Comparison of ENCODE assay signal across 1 cellular context in the genomic region with DNA sequence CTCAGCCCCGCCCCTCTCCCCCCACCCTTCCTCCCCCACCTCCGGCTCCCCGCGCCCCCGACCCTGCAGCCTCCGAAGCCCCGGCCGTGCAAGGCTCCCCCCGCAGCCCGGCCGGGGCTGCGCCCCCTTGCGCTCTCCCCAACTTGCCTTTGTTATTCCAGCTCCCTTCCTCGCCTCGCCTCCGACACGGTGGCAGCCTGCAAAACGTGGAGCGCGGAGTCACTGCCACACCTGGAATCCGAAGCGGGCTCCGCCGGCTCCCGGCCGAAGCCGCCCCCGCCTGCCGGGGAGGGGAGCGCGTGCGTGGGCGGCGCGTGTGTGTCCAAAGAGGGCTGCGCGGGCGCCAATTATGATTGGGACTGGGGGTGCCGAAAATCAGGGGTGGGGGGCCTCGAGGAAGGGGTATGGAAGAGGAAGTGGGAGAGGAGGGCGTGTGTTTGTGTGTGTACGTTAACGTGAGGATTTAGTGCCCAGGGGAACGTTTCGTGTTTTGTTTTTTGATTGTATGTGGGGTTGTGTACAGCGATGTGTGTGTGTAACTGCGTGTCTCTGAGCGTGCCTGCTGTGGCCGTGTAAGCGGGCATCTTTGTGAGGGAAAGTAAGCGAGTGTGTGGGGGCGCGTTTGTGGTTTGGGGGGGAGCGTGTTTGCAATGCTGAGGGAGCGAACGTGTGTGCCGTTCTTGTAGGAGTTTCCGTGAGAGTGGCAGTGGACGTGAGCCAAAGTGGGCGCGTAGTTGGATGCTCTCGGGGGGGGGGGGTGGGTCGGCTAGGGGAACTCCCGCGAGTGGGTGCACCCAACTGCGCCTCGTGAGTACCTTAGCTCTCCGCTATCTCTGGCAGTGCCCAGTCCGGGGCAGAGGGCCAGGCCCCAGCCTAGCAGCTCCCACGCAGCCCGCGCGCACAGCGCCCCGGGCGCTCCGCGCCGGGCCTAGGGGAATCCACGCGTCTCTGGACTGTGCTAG.
TF ChIP-seq lines count a peak whose summit lies in the region.

No MANE protein-coding gene starts in this region.

TF ChIP-seq in K562, 482 proteins besides CTCF, POLR2A, EP300 and RAD21 (continued from another document and continues in another):
- TF ChIP-seq, protein P1, sequence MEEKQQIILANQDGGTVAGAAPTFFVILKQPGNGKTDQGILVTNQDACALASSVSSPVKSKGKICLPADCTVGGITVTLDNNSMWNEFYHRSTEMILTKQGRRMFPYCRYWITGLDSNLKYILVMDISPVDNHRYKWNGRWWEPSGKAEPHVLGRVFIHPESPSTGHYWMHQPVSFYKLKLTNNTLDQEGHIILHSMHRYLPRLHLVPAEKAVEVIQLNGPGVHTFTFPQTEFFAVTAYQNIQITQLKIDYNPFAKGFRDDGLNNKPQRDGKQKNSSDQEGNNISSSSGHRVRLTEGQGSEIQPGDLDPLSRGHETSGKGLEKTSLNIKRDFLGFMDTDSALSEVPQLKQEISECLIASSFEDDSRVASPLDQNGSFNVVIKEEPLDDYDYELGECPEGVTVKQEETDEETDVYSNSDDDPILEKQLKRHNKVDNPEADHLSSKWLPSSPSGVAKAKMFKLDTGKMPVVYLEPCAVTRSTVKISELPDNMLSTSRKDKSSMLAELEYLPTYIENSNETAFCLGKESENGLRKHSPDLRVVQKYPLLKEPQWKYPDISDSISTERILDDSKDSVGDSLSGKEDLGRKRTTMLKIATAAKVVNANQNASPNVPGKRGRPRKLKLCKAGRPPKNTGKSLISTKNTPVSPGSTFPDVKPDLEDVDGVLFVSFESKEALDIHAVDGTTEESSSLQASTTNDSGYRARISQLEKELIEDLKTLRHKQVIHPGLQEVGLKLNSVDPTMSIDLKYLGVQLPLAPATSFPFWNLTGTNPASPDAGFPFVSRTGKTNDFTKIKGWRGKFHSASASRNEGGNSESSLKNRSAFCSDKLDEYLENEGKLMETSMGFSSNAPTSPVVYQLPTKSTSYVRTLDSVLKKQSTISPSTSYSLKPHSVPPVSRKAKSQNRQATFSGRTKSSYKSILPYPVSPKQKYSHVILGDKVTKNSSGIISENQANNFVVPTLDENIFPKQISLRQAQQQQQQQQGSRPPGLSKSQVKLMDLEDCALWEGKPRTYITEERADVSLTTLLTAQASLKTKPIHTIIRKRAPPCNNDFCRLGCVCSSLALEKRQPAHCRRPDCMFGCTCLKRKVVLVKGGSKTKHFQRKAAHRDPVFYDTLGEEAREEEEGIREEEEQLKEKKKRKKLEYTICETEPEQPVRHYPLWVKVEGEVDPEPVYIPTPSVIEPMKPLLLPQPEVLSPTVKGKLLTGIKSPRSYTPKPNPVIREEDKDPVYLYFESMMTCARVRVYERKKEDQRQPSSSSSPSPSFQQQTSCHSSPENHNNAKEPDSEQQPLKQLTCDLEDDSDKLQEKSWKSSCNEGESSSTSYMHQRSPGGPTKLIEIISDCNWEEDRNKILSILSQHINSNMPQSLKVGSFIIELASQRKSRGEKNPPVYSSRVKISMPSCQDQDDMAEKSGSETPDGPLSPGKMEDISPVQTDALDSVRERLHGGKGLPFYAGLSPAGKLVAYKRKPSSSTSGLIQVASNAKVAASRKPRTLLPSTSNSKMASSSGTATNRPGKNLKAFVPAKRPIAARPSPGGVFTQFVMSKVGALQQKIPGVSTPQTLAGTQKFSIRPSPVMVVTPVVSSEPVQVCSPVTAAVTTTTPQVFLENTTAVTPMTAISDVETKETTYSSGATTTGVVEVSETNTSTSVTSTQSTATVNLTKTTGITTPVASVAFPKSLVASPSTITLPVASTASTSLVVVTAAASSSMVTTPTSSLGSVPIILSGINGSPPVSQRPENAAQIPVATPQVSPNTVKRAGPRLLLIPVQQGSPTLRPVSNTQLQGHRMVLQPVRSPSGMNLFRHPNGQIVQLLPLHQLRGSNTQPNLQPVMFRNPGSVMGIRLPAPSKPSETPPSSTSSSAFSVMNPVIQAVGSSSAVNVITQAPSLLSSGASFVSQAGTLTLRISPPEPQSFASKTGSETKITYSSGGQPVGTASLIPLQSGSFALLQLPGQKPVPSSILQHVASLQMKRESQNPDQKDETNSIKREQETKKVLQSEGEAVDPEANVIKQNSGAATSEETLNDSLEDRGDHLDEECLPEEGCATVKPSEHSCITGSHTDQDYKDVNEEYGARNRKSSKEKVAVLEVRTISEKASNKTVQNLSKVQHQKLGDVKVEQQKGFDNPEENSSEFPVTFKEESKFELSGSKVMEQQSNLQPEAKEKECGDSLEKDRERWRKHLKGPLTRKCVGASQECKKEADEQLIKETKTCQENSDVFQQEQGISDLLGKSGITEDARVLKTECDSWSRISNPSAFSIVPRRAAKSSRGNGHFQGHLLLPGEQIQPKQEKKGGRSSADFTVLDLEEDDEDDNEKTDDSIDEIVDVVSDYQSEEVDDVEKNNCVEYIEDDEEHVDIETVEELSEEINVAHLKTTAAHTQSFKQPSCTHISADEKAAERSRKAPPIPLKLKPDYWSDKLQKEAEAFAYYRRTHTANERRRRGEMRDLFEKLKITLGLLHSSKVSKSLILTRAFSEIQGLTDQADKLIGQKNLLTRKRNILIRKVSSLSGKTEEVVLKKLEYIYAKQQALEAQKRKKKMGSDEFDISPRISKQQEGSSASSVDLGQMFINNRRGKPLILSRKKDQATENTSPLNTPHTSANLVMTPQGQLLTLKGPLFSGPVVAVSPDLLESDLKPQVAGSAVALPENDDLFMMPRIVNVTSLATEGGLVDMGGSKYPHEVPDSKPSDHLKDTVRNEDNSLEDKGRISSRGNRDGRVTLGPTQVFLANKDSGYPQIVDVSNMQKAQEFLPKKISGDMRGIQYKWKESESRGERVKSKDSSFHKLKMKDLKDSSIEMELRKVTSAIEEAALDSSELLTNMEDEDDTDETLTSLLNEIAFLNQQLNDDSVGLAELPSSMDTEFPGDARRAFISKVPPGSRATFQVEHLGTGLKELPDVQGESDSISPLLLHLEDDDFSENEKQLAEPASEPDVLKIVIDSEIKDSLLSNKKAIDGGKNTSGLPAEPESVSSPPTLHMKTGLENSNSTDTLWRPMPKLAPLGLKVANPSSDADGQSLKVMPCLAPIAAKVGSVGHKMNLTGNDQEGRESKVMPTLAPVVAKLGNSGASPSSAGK (IDR thresholded peaks at IDR 0.05): no peak; the same call in 1 of the 2 replicates
- peak; percentile 37; the same call in 1 of the 2 replicates for TF ChIP-seq SMARCC2 (IDR thresholded peaks at IDR 0.05; ENCODE audit: low read depth)
- TF ChIP-seq, protein P2, sequence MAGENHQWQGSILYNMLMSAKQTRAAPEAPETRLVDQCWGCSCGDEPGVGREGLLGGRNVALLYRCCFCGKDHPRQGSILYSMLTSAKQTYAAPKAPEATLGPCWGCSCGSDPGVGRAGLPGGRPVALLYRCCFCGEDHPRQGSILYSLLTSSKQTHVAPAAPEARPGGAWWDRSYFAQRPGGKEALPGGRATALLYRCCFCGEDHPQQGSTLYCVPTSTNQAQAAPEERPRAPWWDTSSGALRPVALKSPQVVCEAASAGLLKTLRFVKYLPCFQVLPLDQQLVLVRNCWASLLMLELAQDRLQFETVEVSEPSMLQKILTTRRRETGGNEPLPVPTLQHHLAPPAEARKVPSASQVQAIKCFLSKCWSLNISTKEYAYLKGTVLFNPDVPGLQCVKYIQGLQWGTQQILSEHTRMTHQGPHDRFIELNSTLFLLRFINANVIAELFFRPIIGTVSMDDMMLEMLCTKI (IDR thresholded peaks at IDR 0.05; ENCODE audit: partially characterized antibody): no peak
- no peak for TF ChIP-seq GTF2F1 (IDR thresholded peaks at IDR 0.05; ENCODE audit: low read depth, low read length)
- TF ChIP-seq TCFL5 (CRISPR knock-in tag; conservative IDR thresholded peaks at IDR 0.05): no peak
- TF ChIP-seq TAF15 (IDR thresholded peaks at IDR 0.05; ENCODE audit: low read depth, low read length): no peak
- TF ChIP-seq, protein P3, sequence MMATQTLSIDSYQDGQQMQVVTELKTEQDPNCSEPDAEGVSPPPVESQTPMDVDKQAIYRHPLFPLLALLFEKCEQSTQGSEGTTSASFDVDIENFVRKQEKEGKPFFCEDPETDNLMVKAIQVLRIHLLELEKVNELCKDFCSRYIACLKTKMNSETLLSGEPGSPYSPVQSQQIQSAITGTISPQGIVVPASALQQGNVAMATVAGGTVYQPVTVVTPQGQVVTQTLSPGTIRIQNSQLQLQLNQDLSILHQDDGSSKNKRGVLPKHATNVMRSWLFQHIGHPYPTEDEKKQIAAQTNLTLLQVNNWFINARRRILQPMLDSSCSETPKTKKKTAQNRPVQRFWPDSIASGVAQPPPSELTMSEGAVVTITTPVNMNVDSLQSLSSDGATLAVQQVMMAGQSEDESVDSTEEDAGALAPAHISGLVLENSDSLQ (IDR thresholded peaks at IDR 0.05): peak; percentile 11; the same call in 1 of the 2 replicates
- peak; percentile 61; the same call in 1 of the 2 replicates for TF ChIP-seq RFX5 (IDR thresholded peaks at IDR 0.05; ENCODE audit: low read depth, low read length)
- TF ChIP-seq ARID2 (IDR thresholded peaks at IDR 0.05): no peak
- TF ChIP-seq STAT5B (CRISPR knock-in tag; IDR thresholded peaks at IDR 0.05): no peak
- no peak for TF ChIP-seq CHCHD3 (CRISPR knock-in tag; IDR thresholded peaks at IDR 0.05)
- no peak for TF ChIP-seq ZNF699 (CRISPR knock-in tag; IDR thresholded peaks at IDR 0.05; ENCODE audit: insufficient replicate concordance)
- TF ChIP-seq, protein P4, sequence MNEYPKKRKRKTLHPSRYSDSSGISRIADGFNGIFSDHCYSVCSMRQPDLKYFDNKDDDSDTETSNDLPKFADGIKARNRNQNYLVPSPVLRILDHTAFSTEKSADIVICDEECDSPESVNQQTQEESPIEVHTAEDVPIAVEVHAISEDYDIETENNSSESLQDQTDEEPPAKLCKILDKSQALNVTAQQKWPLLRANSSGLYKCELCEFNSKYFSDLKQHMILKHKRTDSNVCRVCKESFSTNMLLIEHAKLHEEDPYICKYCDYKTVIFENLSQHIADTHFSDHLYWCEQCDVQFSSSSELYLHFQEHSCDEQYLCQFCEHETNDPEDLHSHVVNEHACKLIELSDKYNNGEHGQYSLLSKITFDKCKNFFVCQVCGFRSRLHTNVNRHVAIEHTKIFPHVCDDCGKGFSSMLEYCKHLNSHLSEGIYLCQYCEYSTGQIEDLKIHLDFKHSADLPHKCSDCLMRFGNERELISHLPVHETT (CRISPR knock-in tag; conservative IDR thresholded peaks at IDR 0.05 in 1 of 2, IDR thresholded peaks at IDR 0.05 in 1 of 2): no peak
- no peak for TF ChIP-seq ZNF212 (CRISPR knock-in tag; IDR thresholded peaks at IDR 0.05)
- peak; percentile 58; the same call in 1 of the 2 replicates for TF ChIP-seq KLF13 (tag; IDR thresholded peaks at IDR 0.05; ENCODE audit: borderline replicate concordance, low read depth)
- no peak; the same call in 1 of the 2 replicates for TF ChIP-seq ZNF263 (CRISPR knock-in tag; IDR thresholded peaks at IDR 0.05; ENCODE audit: borderline replicate concordance)
- no peak for TF ChIP-seq EHMT2 (IDR thresholded peaks at IDR 0.05)
- TF ChIP-seq, protein P5, sequence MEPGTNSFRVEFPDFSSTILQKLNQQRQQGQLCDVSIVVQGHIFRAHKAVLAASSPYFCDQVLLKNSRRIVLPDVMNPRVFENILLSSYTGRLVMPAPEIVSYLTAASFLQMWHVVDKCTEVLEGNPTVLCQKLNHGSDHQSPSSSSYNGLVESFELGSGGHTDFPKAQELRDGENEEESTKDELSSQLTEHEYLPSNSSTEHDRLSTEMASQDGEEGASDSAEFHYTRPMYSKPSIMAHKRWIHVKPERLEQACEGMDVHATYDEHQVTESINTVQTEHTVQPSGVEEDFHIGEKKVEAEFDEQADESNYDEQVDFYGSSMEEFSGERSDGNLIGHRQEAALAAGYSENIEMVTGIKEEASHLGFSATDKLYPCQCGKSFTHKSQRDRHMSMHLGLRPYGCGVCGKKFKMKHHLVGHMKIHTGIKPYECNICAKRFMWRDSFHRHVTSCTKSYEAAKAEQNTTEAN (CRISPR knock-in tag; IDR thresholded peaks at IDR 0.05): no peak
- TF ChIP-seq MECOM (CRISPR knock-in tag; IDR thresholded peaks at IDR 0.05): no peak
- TF ChIP-seq, protein P6, sequence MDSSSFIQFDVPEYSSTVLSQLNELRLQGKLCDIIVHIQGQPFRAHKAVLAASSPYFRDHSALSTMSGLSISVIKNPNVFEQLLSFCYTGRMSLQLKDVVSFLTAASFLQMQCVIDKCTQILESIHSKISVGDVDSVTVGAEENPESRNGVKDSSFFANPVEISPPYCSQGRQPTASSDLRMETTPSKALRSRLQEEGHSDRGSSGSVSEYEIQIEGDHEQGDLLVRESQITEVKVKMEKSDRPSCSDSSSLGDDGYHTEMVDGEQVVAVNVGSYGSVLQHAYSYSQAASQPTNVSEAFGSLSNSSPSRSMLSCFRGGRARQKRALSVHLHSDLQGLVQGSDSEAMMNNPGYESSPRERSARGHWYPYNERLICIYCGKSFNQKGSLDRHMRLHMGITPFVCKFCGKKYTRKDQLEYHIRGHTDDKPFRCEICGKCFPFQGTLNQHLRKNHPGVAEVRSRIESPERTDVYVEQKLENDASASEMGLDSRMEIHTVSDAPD (CRISPR knock-in tag; IDR thresholded peaks at IDR 0.05): no peak
- no peak for TF ChIP-seq ZNF12 (CRISPR knock-in tag; IDR thresholded peaks at IDR 0.05)
- TF ChIP-seq CREM (IDR thresholded peaks at IDR 0.05; ENCODE audit: low read depth): peak; percentile 82
- peak; percentile 20; the same call in 1 of the 2 replicates for TF ChIP-seq ZNF316 (IDR thresholded peaks at IDR 0.05)
- peak; percentile 75 for TF ChIP-seq BRD9 (IDR thresholded peaks at IDR 0.05; ENCODE audit: low read depth, partially characterized antibody)
- no peak for TF ChIP-seq GTF2E2 (tag; IDR thresholded peaks at IDR 0.05)
- TF ChIP-seq C11orf30 (IDR thresholded peaks at IDR 0.05; ENCODE audit: low read depth): no peak
- TF ChIP-seq, protein P7, sequence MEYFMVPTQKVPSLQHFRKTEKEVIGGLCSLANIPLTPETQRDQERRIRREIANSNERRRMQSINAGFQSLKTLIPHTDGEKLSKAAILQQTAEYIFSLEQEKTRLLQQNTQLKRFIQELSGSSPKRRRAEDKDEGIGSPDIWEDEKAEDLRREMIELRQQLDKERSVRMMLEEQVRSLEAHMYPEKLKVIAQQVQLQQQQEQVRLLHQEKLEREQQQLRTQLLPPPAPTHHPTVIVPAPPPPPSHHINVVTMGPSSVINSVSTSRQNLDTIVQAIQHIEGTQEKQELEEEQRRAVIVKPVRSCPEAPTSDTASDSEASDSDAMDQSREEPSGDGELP (CRISPR knock-in tag; IDR thresholded peaks at IDR 0.05; ENCODE audit: borderline replicate concordance): peak; percentile 90
- no peak for TF ChIP-seq WHSC1 (IDR thresholded peaks at IDR 0.05; ENCODE audit: low read length)
- TF ChIP-seq, protein P8, sequence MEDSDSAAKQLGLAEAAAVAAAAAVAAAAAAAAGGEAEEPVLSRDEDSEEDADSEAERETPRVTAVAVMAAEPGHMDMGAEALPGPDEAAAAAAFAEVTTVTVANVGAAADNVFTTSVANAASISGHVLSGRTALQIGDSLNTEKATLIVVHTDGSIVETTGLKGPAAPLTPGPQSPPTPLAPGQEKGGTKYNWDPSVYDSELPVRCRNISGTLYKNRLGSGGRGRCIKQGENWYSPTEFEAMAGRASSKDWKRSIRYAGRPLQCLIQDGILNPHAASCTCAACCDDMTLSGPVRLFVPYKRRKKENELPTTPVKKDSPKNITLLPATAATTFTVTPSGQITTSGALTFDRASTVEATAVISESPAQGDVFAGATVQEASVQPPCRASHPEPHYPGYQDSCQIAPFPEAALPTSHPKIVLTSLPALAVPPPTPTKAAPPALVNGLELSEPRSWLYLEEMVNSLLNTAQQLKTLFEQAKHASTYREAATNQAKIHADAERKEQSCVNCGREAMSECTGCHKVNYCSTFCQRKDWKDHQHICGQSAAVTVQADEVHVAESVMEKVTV (CRISPR knock-in tag; IDR thresholded peaks at IDR 0.05): peak; percentile 68
- no peak; the same call in 1 of the 2 replicates for TF ChIP-seq ZKSCAN1 (IDR thresholded peaks at IDR 0.05; ENCODE audit: low read depth, low read length)
- TF ChIP-seq PHF21A (IDR thresholded peaks at IDR 0.05; ENCODE audit: borderline replicate concordance, low read depth): peak; percentile 89
